ENCODE assay signal across 1 cellular context in genomic region chr3:122081543-122081942, GRCh38.
TF ChIP-seq lines count a peak whose summit lies in the region.

No MANE protein-coding gene starts in this region.

TF ChIP-seq in HepG2, 621 proteins besides CTCF, POLR2A, EP300 and RAD21:
- TF ChIP-seq ZNF747 (CRISPR knock-in tag; IDR thresholded peaks at IDR 0.05; ENCODE audit: borderline replicate concordance) (no peak), KAT8 (CRISPR knock-in tag; IDR thresholded peaks at IDR 0.05) (no peak), ZNF616 (CRISPR knock-in tag; IDR thresholded peaks at IDR 0.05; ENCODE audit: low read depth) (no peak), ZNF414 (CRISPR knock-in tag; IDR thresholded peaks at IDR 0.05) (no peak), ZNF331 (CRISPR knock-in tag; IDR thresholded peaks at IDR 0.05) (no peak)
